In the genomic region with DNA sequence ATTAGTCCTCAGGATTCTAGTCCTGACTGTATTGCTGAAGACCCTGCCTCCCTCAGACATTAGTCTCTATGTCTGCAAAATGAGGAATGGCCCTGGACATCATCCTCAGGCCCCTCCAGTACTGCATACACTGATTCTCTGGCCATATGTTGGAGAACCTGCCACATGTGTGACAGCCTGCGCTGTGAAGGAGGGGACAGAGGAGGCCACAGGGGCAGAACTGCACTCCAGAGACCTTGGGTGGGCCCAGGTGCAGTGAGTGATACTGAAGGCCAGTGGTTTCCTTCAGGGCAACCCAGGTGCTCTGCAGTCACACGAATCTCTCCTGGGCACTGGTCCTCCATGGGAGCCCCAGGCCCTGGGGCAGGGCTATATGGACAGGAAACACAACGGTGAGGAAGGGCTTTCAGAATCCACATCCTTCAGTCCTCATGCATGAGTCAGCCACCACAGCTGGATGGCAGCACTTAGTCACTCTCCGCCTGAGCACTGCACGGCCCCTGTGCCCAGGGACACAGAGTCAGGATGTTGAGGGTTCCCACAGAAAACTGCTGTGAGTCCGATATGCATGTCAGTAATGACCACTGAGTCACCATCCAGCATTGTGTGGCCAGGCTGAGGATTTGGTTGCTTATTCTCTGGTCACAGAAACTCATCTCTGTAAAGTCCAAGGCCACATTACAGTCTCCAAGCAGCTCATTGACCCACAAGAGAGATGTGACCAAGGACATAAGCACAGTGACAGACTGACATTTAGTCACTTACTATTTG, we compare ENCODE assay signal across 10 cellular contexts.
A peak's percentile ranks its signal among the peaks of the same experiment; 100 is the strongest.
DNase-seq lines count a peak whose midpoint lies in the region; ATAC-seq and TF ChIP-seq lines count a peak whose summit lies in the region.
"Had no signal": no experiment of that assay in that cellular context is flagged by ENCODE, and none has a peak within 500 bp of the region (broad histone marks: within the 10 kb centered on the region; RNA-seq: fewer than 3 reads in every experiment).

No MANE protein-coding gene starts in this region.

- H3K4me3 Mint-ChIP-seq in T-helper 2 cell treated with Interferon-gamma antibody and Interleukin-4, amounts not matched to agents 5 μg/mL and 100 μg/mL, for 36 hours: no peak overlapping the region
- no peak overlapping the region for H3K4me3 Mint-ChIP-seq in stimulated activated memory B cell treated with anti-CD40 and anti-IgM and Interleukin-4, amounts not matched to agents 10 μg/mL and 1 μg/mL and 100 μg/mL, for 72 hours
- H3K4me3 Mint-ChIP-seq: T-cell had no signal

- no peak overlapping the region for H3K4me3 ChIP-seq in GM12865 (ENCODE audit: low read depth, low read length)
- no peak overlapping the region for H3K4me3 ChIP-seq in effector memory CD4-positive, alpha-beta T cell (ENCODE audit: insufficient read depth, low read depth, low read length, poor library complexity, severe bottlenecking)

- H3K36me3 ChIP-seq in effector memory CD4-positive, alpha-beta T cell (ENCODE audit: control insufficient read depth, insufficient read depth, low read length): no peaks in the 10 kb centered on the region
- H3K36me3 ChIP-seq: neutrophil had no signal

- no peaks in the 10 kb centered on the region for H3K9me3 ChIP-seq in effector memory CD4-positive, alpha-beta T cell (ENCODE audit: control insufficient read depth, low read length)
- H3K9me3 ChIP-seq: neutrophil had no signal

- DNase-seq in GM12865 (ENCODE audit: low read depth) (peak; percentile 26), fibroblast of the conjunctiva (ENCODE audit: low read depth) (peak; percentile 64)
- DNase-seq in T-helper 2 cell treated with Interferon-gamma antibody and Interleukin-4, amounts not matched to agents 5 μg/mL and 100 μg/mL, for 36 hours (ENCODE audit: low spot score): peak; percentile 68
- peak; percentile 49 to 51 for DNase-seq in stimulated activated CD8-positive, alpha-beta memory T cell treated with anti-CD3 and anti-CD28 coated beads, Interleukin-15, amount 100 ng/mL, for 48 hours (ENCODE audit: low read depth in 2 of 2)
- no peak for DNase-seq in effector memory CD4-positive, alpha-beta T cell
- DNase-seq: T-cell had no signal

- H3K27ac Mint-ChIP-seq in T-helper 2 cell treated with Interferon-gamma antibody and Interleukin-4, amounts not matched to agents 5 μg/mL and 100 μg/mL, for 36 hours: no peak overlapping the region
- no peak overlapping the region for H3K27ac Mint-ChIP-seq in stimulated activated memory B cell treated with anti-CD40 and anti-IgM and Interleukin-4, amounts not matched to agents 10 μg/mL and 1 μg/mL and 100 μg/mL, for 72 hours
- H3K27ac Mint-ChIP-seq: T-cell had no signal

- no peak for TF ChIP-seq CTCF in GM12865 (IDR thresholded peaks at IDR 0.05; ENCODE audit: insufficient read depth, low read depth, low read length, missing control alignments)

- no peaks in the 10 kb centered on the region for H3K9me3 Mint-ChIP-seq in T-helper 2 cell treated with Interferon-gamma antibody and Interleukin-4, amounts not matched to agents 5 μg/mL and 100 μg/mL, for 36 hours
- H3K9me3 Mint-ChIP-seq in stimulated activated memory B cell treated with anti-CD40 and anti-IgM and Interleukin-4, amounts not matched to agents 10 μg/mL and 1 μg/mL and 100 μg/mL, for 72 hours: no peaks in the 10 kb centered on the region
- H3K9me3 Mint-ChIP-seq: T-cell had no signal

- H3K27ac ChIP-seq in effector memory CD4-positive, alpha-beta T cell (ENCODE audit: insufficient read depth, low read length, poor library complexity, severe bottlenecking): no peak overlapping the region
- H3K27ac ChIP-seq: neutrophil had no signal

- H3K4me1 Mint-ChIP-seq in T-helper 2 cell treated with Interferon-gamma antibody and Interleukin-4, amounts not matched to agents 5 μg/mL and 100 μg/mL, for 36 hours (ENCODE audit: low read depth): peaks cover 5% of the 10 kb centered on the region
- H3K4me1 Mint-ChIP-seq in stimulated activated memory B cell treated with anti-CD40 and anti-IgM and Interleukin-4, amounts not matched to agents 10 μg/mL and 1 μg/mL and 100 μg/mL, for 72 hours: no peaks in the 10 kb centered on the region

- H3K36me3 Mint-ChIP-seq in T-helper 2 cell treated with Interferon-gamma antibody and Interleukin-4, amounts not matched to agents 5 μg/mL and 100 μg/mL, for 36 hours (ENCODE audit: low read depth): no peaks in the 10 kb centered on the region
- H3K36me3 Mint-ChIP-seq in stimulated activated memory B cell treated with anti-CD40 and anti-IgM and Interleukin-4, amounts not matched to agents 10 μg/mL and 1 μg/mL and 100 μg/mL, for 72 hours: no peaks in the 10 kb centered on the region
- H3K36me3 Mint-ChIP-seq: T-cell had no signal

- ATAC-seq in HG02763 (IDR thresholded peaks at IDR 0.05; ENCODE audit: unreplicated experiment) (peak; percentile 71), GM18519 (IDR thresholded peaks at IDR 0.05; ENCODE audit: low FRiP score, unreplicated experiment) (no peak)
- no peak for ATAC-seq in stimulated activated memory B cell treated with anti-CD40 and anti-IgM and Interleukin-4, amounts not matched to agents 10 μg/mL and 1 μg/mL and 100 μg/mL, for 72 hours

- no peaks in the 10 kb centered on the region for H3K27me3 ChIP-seq in effector memory CD4-positive, alpha-beta T cell (replicated peaks; ENCODE audit: control insufficient read depth, insufficient read depth, low read length, poor library complexity, severe bottlenecking)
- H3K27me3 ChIP-seq: neutrophil had no signal

- no peaks in the 10 kb centered on the region for H3K4me1 ChIP-seq in effector memory CD4-positive, alpha-beta T cell (ENCODE audit: control insufficient read depth, insufficient read depth, low read length, poor library complexity, severe bottlenecking)

- peaks cover 21% of the 10 kb centered on the region for H3K27me3 Mint-ChIP-seq in T-helper 2 cell treated with Interferon-gamma antibody and Interleukin-4, amounts not matched to agents 5 μg/mL and 100 μg/mL, for 36 hours (ENCODE audit: low read depth)
- no peaks in the 10 kb centered on the region for H3K27me3 Mint-ChIP-seq in stimulated activated memory B cell treated with anti-CD40 and anti-IgM and Interleukin-4, amounts not matched to agents 10 μg/mL and 1 μg/mL and 100 μg/mL, for 72 hours

Comparison
In these comparisons a context has a peak if more than half of its experiments do, and no peak if none do; other contexts are left out.
1. DNase-seq: peak in GM12865 (single experiment), T-helper 2 cell treated with Interferon-gamma antibody and Interleukin-4, amounts not matched to agents 5 μg/mL and 100 μg/mL, for 36 hours (single experiment), fibroblast of the conjunctiva (single experiment) and stimulated activated CD8-positive, alpha-beta memory T cell treated with anti-CD3 and anti-CD28 coated beads, Interleukin-15, amount 100 ng/mL, for 48 hours (2 of 2); none in effector memory CD4-positive, alpha-beta T cell (0 of 3).